In genomic region chr7:44559485-44559884, GRCh38 we compare ENCODE assay signal across 1 cellular context.
TF ChIP-seq lines count a peak whose summit lies in the region.

No MANE protein-coding gene starts in this region.

TF ChIP-seq in HepG2, 621 proteins besides CTCF, POLR2A, EP300 and RAD21:
- TF ChIP-seq ZNF598 (CRISPR knock-in tag; IDR thresholded peaks at IDR 0.05; ENCODE audit: borderline replicate concordance) (no peak), RXRB (CRISPR knock-in tag; IDR thresholded peaks at IDR 0.05; ENCODE audit: borderline replicate concordance) (no peak), SIX4 (CRISPR knock-in tag; IDR thresholded peaks at IDR 0.05) (no peak), ATF7 (IDR thresholded peaks at IDR 0.05) (no peak), ATF7 (CRISPR knock-in tag; IDR thresholded peaks at IDR 0.05) (no peak), SP4 (CRISPR knock-in tag; IDR thresholded peaks at IDR 0.05) (no peak), ZNF749 (CRISPR knock-in tag; IDR thresholded peaks at IDR 0.05; ENCODE audit: borderline replicate concordance) (no peak), NFKBIZ (CRISPR knock-in tag; IDR thresholded peaks at IDR 0.05) (no peak), ZNF17 (CRISPR knock-in tag; IDR thresholded peaks at IDR 0.05) (no peak), KDM4B (CRISPR knock-in tag; IDR thresholded peaks at IDR 0.05) (no peak), ESRRA (CRISPR knock-in tag; IDR thresholded peaks at IDR 0.05; ENCODE audit: low read depth) (no peak), CEBPB (IDR thresholded peaks at IDR 0.05; ENCODE audit: borderline replicate concordance, low read depth, low read length) (no peak), HOXA9 (CRISPR knock-in tag; IDR thresholded peaks at IDR 0.05; ENCODE audit: borderline replicate concordance) (no peak)
- TF ChIP-seq, protein P1, sequence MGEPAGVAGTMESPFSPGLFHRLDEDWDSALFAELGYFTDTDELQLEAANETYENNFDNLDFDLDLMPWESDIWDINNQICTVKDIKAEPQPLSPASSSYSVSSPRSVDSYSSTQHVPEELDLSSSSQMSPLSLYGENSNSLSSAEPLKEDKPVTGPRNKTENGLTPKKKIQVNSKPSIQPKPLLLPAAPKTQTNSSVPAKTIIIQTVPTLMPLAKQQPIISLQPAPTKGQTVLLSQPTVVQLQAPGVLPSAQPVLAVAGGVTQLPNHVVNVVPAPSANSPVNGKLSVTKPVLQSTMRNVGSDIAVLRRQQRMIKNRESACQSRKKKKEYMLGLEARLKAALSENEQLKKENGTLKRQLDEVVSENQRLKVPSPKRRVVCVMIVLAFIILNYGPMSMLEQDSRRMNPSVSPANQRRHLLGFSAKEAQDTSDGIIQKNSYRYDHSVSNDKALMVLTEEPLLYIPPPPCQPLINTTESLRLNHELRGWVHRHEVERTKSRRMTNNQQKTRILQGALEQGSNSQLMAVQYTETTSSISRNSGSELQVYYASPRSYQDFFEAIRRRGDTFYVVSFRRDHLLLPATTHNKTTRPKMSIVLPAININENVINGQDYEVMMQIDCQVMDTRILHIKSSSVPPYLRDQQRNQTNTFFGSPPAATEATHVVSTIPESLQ (CRISPR knock-in tag; conservative IDR thresholded peaks at IDR 0.05), result no peak
- TF ChIP-seq, protein P2, sequence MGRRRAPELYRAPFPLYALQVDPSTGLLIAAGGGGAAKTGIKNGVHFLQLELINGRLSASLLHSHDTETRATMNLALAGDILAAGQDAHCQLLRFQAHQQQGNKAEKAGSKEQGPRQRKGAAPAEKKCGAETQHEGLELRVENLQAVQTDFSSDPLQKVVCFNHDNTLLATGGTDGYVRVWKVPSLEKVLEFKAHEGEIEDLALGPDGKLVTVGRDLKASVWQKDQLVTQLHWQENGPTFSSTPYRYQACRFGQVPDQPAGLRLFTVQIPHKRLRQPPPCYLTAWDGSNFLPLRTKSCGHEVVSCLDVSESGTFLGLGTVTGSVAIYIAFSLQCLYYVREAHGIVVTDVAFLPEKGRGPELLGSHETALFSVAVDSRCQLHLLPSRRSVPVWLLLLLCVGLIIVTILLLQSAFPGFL (CRISPR knock-in tag; IDR thresholded peaks at IDR 0.05), result no peak
